8 cellular contexts compared by ENCODE assay signal in genomic region chr19:55340144-55340783, GRCh38. TPM values are rescaled to one million over a fixed set of nuclear protein-coding genes. Genes with fewer than 3 reads are reported as not detected.
A peak's percentile ranks its signal among the peaks of the same experiment; 100 is the strongest.
DNase-seq lines count a peak whose midpoint lies in the region; ATAC-seq and TF ChIP-seq lines count a peak whose summit lies in the region.

No MANE protein-coding gene starts in this region.

- H3K27ac ChIP-seq in PC-3 (ENCODE audit: low read length) = peak overlapping the region; percentile 38
- peak overlapping the region; percentile 77 for H3K27ac ChIP-seq in effector memory CD4-positive, alpha-beta T cell (ENCODE audit: insufficient read depth, low read length, poor library complexity, severe bottlenecking)

- no TSS peak for BruUV-seq in PC-3 (replicated peaks; lab: Mats Ljungman, UMichigan)

- POLR2A ChIA-PET in PC-3 (lab: Charles Lee; ENCODE audit: unreplicated experiment) = interaction anchor here (0.5 to 1.8 kb wide), 2 partner anchors 10 to 44 kb away, joined by 3 to 8 read pairs; partner anchors contain the start of gene TMEM238

- H3K4me3 Mint-ChIP-seq in neural crest cell = peak overlapping the region; percentile 84

- H3F3A ChIP-seq in PC-3 (ENCODE audit: low read length, unreplicated experiment) = no peaks in the 10 kb centered on the region

- peaks cover 11% of the 10 kb centered on the region for H3K79me2 ChIP-seq in PC-3 (ENCODE audit: low read length)

- H3K9me3 ChIP-seq in PC-3 (ENCODE audit: low read length) = no peaks in the 10 kb centered on the region
- H3K9me3 ChIP-seq in effector memory CD4-positive, alpha-beta T cell (ENCODE audit: control insufficient read depth, low read length) = no peaks in the 10 kb centered on the region

- H2AFZ ChIP-seq in PC-3 (ENCODE audit: low read length) = no peak overlapping the region; the same call in 1 of the 2 replicates

- H3K9ac ChIP-seq in PC-3 (ENCODE audit: low read length) = peak overlapping the region; percentile 88

- CTCF ChIA-PET in PC-3 (lab: Charles Lee) = interaction anchor here (0.9 kb wide), 1 partner anchor 39 kb away, joined by 4 read pairs; no protein-coding TSS in a partner anchor

- peak overlapping the region; percentile 97 for H3K4me2 ChIP-seq in PC-3 (ENCODE audit: low read length)

- ATAC-seq in PC-3 (no peak), GM18867 (IDR thresholded peaks at IDR 0.05; ENCODE audit: unreplicated experiment) (no peak), GM18873 (IDR thresholded peaks at IDR 0.05; ENCODE audit: low FRiP score, unreplicated experiment) (no peak), GM21825 (IDR thresholded peaks at IDR 0.05; ENCODE audit: unreplicated experiment) (no peak)
- ATAC-seq in activated CD4-positive, CD25-positive, alpha-beta regulatory T cell treated with anti-CD3 and anti-CD28 coated beads, Interleukin-2, amount 50 U/mL, for 24 hours = no peak

- H3K4me3 ChIP-seq in GM08714 (ENCODE audit: low read length) (peak overlapping the region; percentile 73), PC-3 (ENCODE audit: low read length) (peak overlapping the region; percentile 80)
- peak overlapping the region; percentile 52 for H3K4me3 ChIP-seq in effector memory CD4-positive, alpha-beta T cell (ENCODE audit: insufficient read depth, low read depth, low read length, poor library complexity, severe bottlenecking)

- H3K9me2 ChIP-seq in PC-3 (replicated peaks; ENCODE audit: low read length) = no peaks in the 10 kb centered on the region

- no peaks in the 10 kb centered on the region for H3K36me3 ChIP-seq in PC-3 (ENCODE audit: low read depth, low read length)
- peaks cover 17% of the 10 kb centered on the region for H3K36me3 ChIP-seq in effector memory CD4-positive, alpha-beta T cell (ENCODE audit: control insufficient read depth, insufficient read depth, low read length)

- H3K27me3 ChIP-seq in PC-3 (ENCODE audit: low read length) = no peaks in the 10 kb centered on the region
- H3K27me3 ChIP-seq in effector memory CD4-positive, alpha-beta T cell (replicated peaks; ENCODE audit: control insufficient read depth, insufficient read depth, low read length, poor library complexity, severe bottlenecking) = no peaks in the 10 kb centered on the region

- no peak for TF ChIP-seq CTCF in PC-3 (conservative IDR thresholded peaks at IDR 0.05; ENCODE audit: low read depth, low read length)
- no peak for TF ChIP-seq CTCF in neural crest cell (conservative IDR thresholded peaks at IDR 0.05)

- H3K9me3 Mint-ChIP-seq in neural crest cell = no peaks in the 10 kb centered on the region

- H3K27me3 Mint-ChIP-seq in neural crest cell (ENCODE audit: low read depth) = peaks cover 7% of the 10 kb centered on the region

- no peaks in the 10 kb centered on the region for H4K20me1 ChIP-seq in PC-3 (ENCODE audit: low read length)

- peaks cover 21% of the 10 kb centered on the region for H3K4me1 ChIP-seq in PC-3 (ENCODE audit: insufficient read depth, low read length)
- peaks cover 18% of the 10 kb centered on the region for H3K4me1 ChIP-seq in effector memory CD4-positive, alpha-beta T cell (ENCODE audit: control insufficient read depth, insufficient read depth, low read length, poor library complexity, severe bottlenecking)

- H3K4me1 Mint-ChIP-seq in neural crest cell = peaks cover 28% of the 10 kb centered on the region

- no peaks in the 10 kb centered on the region for H3K36me3 Mint-ChIP-seq in neural crest cell (ENCODE audit: low read depth)

- intact Hi-C loops in PC-3 (cut with micrococcal nuclease) = no loop called here

- no peak overlapping the region for H3K27ac Mint-ChIP-seq in neural crest cell (ENCODE audit: unreplicated experiment)

- no peak for DNase-seq in PC-3
- peak in 1 of 3 donors; percentile 14 for DNase-seq in effector memory CD4-positive, alpha-beta T cell
- DNase-seq in neural crest cell (ENCODE audit: low read depth, low spot score) = no peak

RNA-seq across cellular contexts. Expression of gene KMT5C, which starts 0.6 kb away (rescaled TPM):
- total RNA-seq in PC-3 (2014; rRNA removed) = 21.9 and 36.6 TPM in 2 replicates
- total RNA-seq in neural crest cell = 32.9 and 35.2 TPM in 2 replicates

RNA-seq across cellular contexts. Expression of gene COX6B2, which starts 14.3 kb away (rescaled TPM):
- total RNA-seq in PC-3 (2014; rRNA removed) (0.80 and 2.4 TPM in 2 replicates), neural crest cell (0.16 TPM in 1 of 2 replicates, not detected in the other)

RNA-seq across cellular contexts. Expression of gene TMEM150B, which starts 15.1 kb away (rescaled TPM):
- not detected in 2 replicates for total RNA-seq in PC-3 (2014; rRNA removed)
- not detected in 2 replicates for total RNA-seq in neural crest cell

RNA-seq across cellular contexts. Expression of gene GARIN5B, which starts 22.8 kb away (rescaled TPM):
- not detected in 2 replicates for total RNA-seq in PC-3 (2014; rRNA removed)
- total RNA-seq in neural crest cell = not detected in 2 replicates

RNA-seq across cellular contexts. Expression of gene IL11, which starts 30.0 kb away (rescaled TPM):
- 7.5 and 10.7 TPM in 2 replicates for total RNA-seq in PC-3 (2014; rRNA removed)
- total RNA-seq in neural crest cell = 0.56 and 0.59 TPM in 2 replicates
